Comparison of ENCODE assay signal across 34 cellular contexts in the genomic region with DNA sequence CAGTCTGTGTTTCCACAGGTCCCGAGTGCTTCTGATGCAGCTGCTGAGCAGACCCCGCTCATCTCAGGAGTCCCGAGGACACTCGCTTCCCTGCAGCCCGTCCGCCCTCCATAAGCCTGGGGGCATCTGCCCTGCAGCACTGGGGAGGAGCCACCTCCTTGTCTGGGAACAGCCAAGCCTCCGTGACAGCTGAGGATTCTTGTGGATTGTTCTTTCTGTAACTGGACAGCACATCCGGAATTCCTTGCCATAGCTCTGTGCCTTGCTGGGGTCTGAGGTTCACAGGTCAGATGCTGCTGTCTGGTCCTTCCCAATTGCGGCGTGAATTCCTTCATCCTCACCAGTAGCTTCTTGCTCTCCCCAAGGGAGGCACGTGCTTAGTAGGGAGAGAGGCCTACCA. TPM values are rescaled to one million over a fixed set of nuclear protein-coding genes. Genes with fewer than 3 reads are reported as not detected.
"Had no signal": no experiment of that assay in that cellular context is flagged by ENCODE, and none has a peak within 500 bp of the region (broad histone marks: within the 10 kb centered on the region; RNA-seq: fewer than 3 reads in every experiment).

No MANE protein-coding gene starts in this region.

- ATAC-seq: activated CD8-positive, alpha-beta T cell treated with anti-CD3 and anti-CD28 coated beads, Interleukin-2, amount 10 ng/mL, durations not matched to agents 7 days and 5 days; PC-3 had no signal

- H3K4me3 ChIP-seq: ascending aorta, cardiac muscle cell, MG63, Peyer's patch had no signal

- H3K27ac Mint-ChIP-seq: activated CD8-positive, alpha-beta T cell treated with anti-CD3 and anti-CD28 coated beads, Interleukin-2, amount 10 ng/mL, durations not matched to agents 7 days and 5 days; activated naive CD4-positive, alpha-beta T cell treated with anti-CD3 and anti-CD28 coated beads, Interleukin-2, amount 50 U/mL, for 24 hours; activated naive CD8-positive, alpha-beta T cell treated with anti-CD3 and anti-CD28 coated beads, Interleukin-2, amount 10 ng/mL, durations not matched to agents 7 days and 5 days; activated T-cell treated with anti-CD3 and anti-CD28 coated beads, Interleukin-2, amount 50 U/mL, for 24 hours; activated T-helper 2 cell treated with anti-CD3 and anti-CD28 coated beads, Interferon-gamma antibody, Interleukin-2, Interleukin-4, amounts not matched to agents 10 μg/mL and 5 μg/mL and 100 μg/mL, durations not matched to agents 14 hours and 24 hours and 36 hours had no signal

- DNase-seq: activated CD4-positive, alpha-beta T cell treated with anti-CD3 and anti-CD28 coated beads for 1 hour; activated CD4-positive, alpha-beta T cell treated with anti-CD3 and anti-CD28 coated beads for 48 hours; activated CD4-positive, CD25-positive, alpha-beta regulatory T cell; activated CD8-positive, alpha-beta T cell treated with anti-CD3 and anti-CD28 coated beads, Interleukin-2, amount 10 ng/mL, durations not matched to agents 7 days and 5 days; activated gamma-delta T cell; activated naive CD4-positive, alpha-beta T cell treated with Interleukin-2 at 50 U/mL for 16 hours; activated naive CD8-positive, alpha-beta T cell treated with anti-CD3 and anti-CD28 coated beads, Interleukin-2, amount 10 ng/mL, durations not matched to agents 7 days and 5 days; activated T-cell treated with anti-CD3 and anti-CD28 coated beads, Interleukin-2, amount 50 U/mL, for 24 hours; amygdala; Kasumi-1; KG1; MG63; NCI-H1048; NCI-H1105 treated with DMSO at 0.1 percent for 48 hours; NCI-H1436; NCI-H1694; NCI-H1930; NCI-H345; NCI-H524 treated with DMSO at 0.1 percent for 48 hours; PC-3; Peyer's patch; RPMI8226; SHP77 treated with DMSO at 0.1 percent for 48 hours; SW 1271; T-helper 1 cell; T-helper 2 cell; T-helper 9 cell had no signal

- H3K9me3 ChIP-seq: ascending aorta, MG63, Peyer's patch had no signal

- H3K27me3 Mint-ChIP-seq: activated naive CD4-positive, alpha-beta T cell treated with anti-CD3 and anti-CD28 coated beads, Interleukin-2, amount 50 U/mL, for 24 hours; activated T-cell treated with anti-CD3 and anti-CD28 coated beads, Interleukin-2, amount 50 U/mL, for 24 hours; central memory CD8-positive, alpha-beta T cell had no signal

- H3K27ac ChIP-seq: ascending aorta, cardiac muscle cell, Peyer's patch, VCaP had no signal

- H3K36me3 Mint-ChIP-seq: activated naive CD4-positive, alpha-beta T cell treated with anti-CD3 and anti-CD28 coated beads, Interleukin-2, amount 50 U/mL, for 24 hours; activated naive CD8-positive, alpha-beta T cell treated with anti-CD3 and anti-CD28 coated beads, Interleukin-2, amount 10 ng/mL, durations not matched to agents 7 days and 5 days had no signal

- H3K9me3 Mint-ChIP-seq: activated naive CD4-positive, alpha-beta T cell treated with anti-CD3 and anti-CD28 coated beads, Interleukin-2, amount 50 U/mL, for 24 hours; activated naive CD8-positive, alpha-beta T cell treated with anti-CD3 and anti-CD28 coated beads, Interleukin-2, amount 10 ng/mL, durations not matched to agents 7 days and 5 days; activated T-cell treated with anti-CD3 and anti-CD28 coated beads, Interleukin-2, amount 50 U/mL, for 24 hours; activated T-helper 2 cell treated with anti-CD3 and anti-CD28 coated beads, Interferon-gamma antibody, Interleukin-2, Interleukin-4, amounts not matched to agents 10 μg/mL and 5 μg/mL and 100 μg/mL, durations not matched to agents 14 hours and 24 hours and 36 hours; central memory CD8-positive, alpha-beta T cell had no signal

- H3K36me3 ChIP-seq: ascending aorta, cardiac muscle cell, MG63, Peyer's patch had no signal

- H3K4me1 ChIP-seq: ascending aorta, Peyer's patch had no signal

- H3K27me3 ChIP-seq: ascending aorta, cardiac muscle cell, Peyer's patch had no signal

- H3K4me3 Mint-ChIP-seq: activated CD8-positive, alpha-beta T cell treated with anti-CD3 and anti-CD28 coated beads, Interleukin-2, amount 10 ng/mL, durations not matched to agents 7 days and 5 days; activated naive CD4-positive, alpha-beta T cell treated with anti-CD3 and anti-CD28 coated beads, Interleukin-2, amount 50 U/mL, for 24 hours; activated naive CD8-positive, alpha-beta T cell treated with anti-CD3 and anti-CD28 coated beads, Interleukin-2, amount 10 ng/mL, durations not matched to agents 7 days and 5 days; activated T-cell treated with anti-CD3 and anti-CD28 coated beads, Interleukin-2, amount 50 U/mL, for 24 hours; central memory CD8-positive, alpha-beta T cell had no signal

- H3K4me1 Mint-ChIP-seq: activated naive CD4-positive, alpha-beta T cell treated with anti-CD3 and anti-CD28 coated beads, Interleukin-2, amount 50 U/mL, for 24 hours; central memory CD8-positive, alpha-beta T cell had no signal

RNA-seq across cellular contexts. Expression of a gene that starts 38.4 kb away (rescaled TPM):
- total RNA-seq: activated CD8-positive, alpha-beta T cell treated with anti-CD3 and anti-CD28 coated beads, Interleukin-2, amount 10 ng/mL, durations not matched to agents 7 days and 5 days; activated naive CD8-positive, alpha-beta T cell treated with anti-CD3 and anti-CD28 coated beads, Interleukin-2, amount 10 ng/mL, durations not matched to agents 7 days and 5 days; activated T-helper 2 cell treated with anti-CD3 and anti-CD28 coated beads, Interferon-gamma antibody, Interleukin-2, Interleukin-4, amounts not matched to agents 10 μg/mL and 5 μg/mL and 100 μg/mL, durations not matched to agents 14 hours and 24 hours and 36 hours; NCI-H460; PC-3 had no signal
- polyA plus RNA-seq: cardiac muscle cell had no signal
